ENCODE assay signal across 24 cellular contexts in the genomic region with DNA sequence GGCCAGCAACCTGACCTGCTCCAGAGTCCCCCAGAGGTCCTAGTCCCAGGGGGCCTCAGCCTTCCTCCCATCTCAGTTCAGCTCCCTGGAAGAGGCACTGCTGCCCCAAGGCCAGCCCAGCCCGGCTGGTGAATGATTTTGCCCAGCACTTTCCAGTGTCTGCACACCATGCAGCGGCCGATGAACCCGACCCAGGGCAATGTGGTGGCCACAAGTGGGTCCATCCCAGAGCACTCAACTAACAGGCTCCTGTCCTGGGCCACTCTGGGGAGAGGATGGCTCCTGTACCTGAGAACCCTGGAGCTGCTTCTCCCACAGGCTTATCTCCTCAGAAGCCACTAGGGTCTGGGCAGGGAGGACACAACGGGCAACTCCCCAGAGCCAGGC. TPM values are rescaled to one million over a fixed set of nuclear protein-coding genes. Genes with fewer than 3 reads are reported as not detected.
A peak's percentile ranks its signal among the peaks of the same experiment; 100 is the strongest.
DNase-seq lines count a peak whose midpoint lies in the region; ATAC-seq and TF ChIP-seq lines count a peak whose summit lies in the region.
"Had no signal": no experiment of that assay in that cellular context is flagged by ENCODE, and none has a peak within 500 bp of the region (broad histone marks: within the 10 kb centered on the region; RNA-seq: fewer than 3 reads in every experiment).

No MANE protein-coding gene starts in this region.

- in situ Hi-C loops in IMR-90 (cut with MboI; ENCODE audit: low sequenced_read_pairs), result loop anchor here (5.0 kb wide), 2 partner anchors 57 to 367 kb away; partner anchors contain the start of gene SCAP

- no peak overlapping the region for H2BK120ac ChIP-seq in IMR-90 (ENCODE audit: low read depth, low read length)

- no peak for TF ChIP-seq POLR2A in IMR-90 (IDR thresholded peaks at IDR 0.05; ENCODE audit: low read depth, low read length)

- H3K4ac ChIP-seq in IMR-90 (ENCODE audit: low read depth, low read length), result no peak overlapping the region

- no peak overlapping the region for H3K27ac ChIP-seq in IMR-90 (ENCODE audit: insufficient read depth, low read length)
- peak overlapping the region in 33 of 59 donors; percentile 3 to 91 (median 75) for H3K27ac ChIP-seq in dorsolateral prefrontal cortex
- H3K27ac ChIP-seq: A549, C4-2B, HL-60 had no signal

- TF ChIP-seq CTCF in IMR-90 (conservative IDR thresholded peaks at IDR 0.05; ENCODE audit: low read depth, low read length) (no peak), dorsolateral prefrontal cortex (IDR thresholded peaks at IDR 0.05 in 54 of 56, conservative IDR thresholded peaks at IDR 0.05 in 2 of 56; ENCODE audit: low read depth in 1 of 56, partially characterized antibody in 56 of 56) (no peak), progenitor cell of endocrine pancreas (IDR thresholded peaks at IDR 0.05; ENCODE audit: unreplicated experiment) (no peak), nephron progenitor cell (IDR thresholded peaks at IDR 0.05) (no peak)

- no peak overlapping the region for H2BK20ac ChIP-seq in IMR-90 (ENCODE audit: low read depth, low read length)

- H3K4me3 ChIP-seq in IMR-90 (ENCODE audit: insufficient read depth, low read depth, low read length) (no peak overlapping the region), dorsolateral prefrontal cortex (no peak overlapping the region)
- H3K4me3 ChIP-seq: A549, K562 had no signal

- peaks cover 12% of the 10 kb centered on the region for H4K20me1 ChIP-seq in IMR-90 (ENCODE audit: insufficient read depth, low read length)

- no peak overlapping the region for H3K18ac ChIP-seq in IMR-90 (ENCODE audit: low read depth, low read length)

- H3K4me1 Mint-ChIP-seq in activated T-cell treated with anti-CD3 and anti-CD28 coated beads, Interleukin-2, amount 50 U/mL, for 24 hours (ENCODE audit: low read depth), result peaks cover 23% of the 10 kb centered on the region
- peaks cover 13% of the 10 kb centered on the region for H3K4me1 Mint-ChIP-seq in activated T-cell treated with anti-CD3 and anti-CD28 coated beads, Interleukin-2, amount 50 U/mL, for 72 hours (ENCODE audit: low read depth)
- H3K4me1 Mint-ChIP-seq in progenitor cell of endocrine pancreas (ENCODE audit: low read depth), result peaks cover 8% of the 10 kb centered on the region
- peaks cover 17% of the 10 kb centered on the region for H3K4me1 Mint-ChIP-seq in nephron progenitor cell

- no peak overlapping the region for H3K4me3 Mint-ChIP-seq in activated T-cell treated with anti-CD3 and anti-CD28 coated beads, Interleukin-2, amount 50 U/mL, for 24 hours
- no peak overlapping the region for H3K4me3 Mint-ChIP-seq in activated T-cell treated with anti-CD3 and anti-CD28 coated beads, Interleukin-2, amount 50 U/mL, for 72 hours
- no peak overlapping the region for H3K4me3 Mint-ChIP-seq in progenitor cell of endocrine pancreas (ENCODE audit: low read depth)
- H3K4me3 Mint-ChIP-seq in nephron progenitor cell, result no peak overlapping the region
- H3K4me3 Mint-ChIP-seq: CD8-positive, alpha-beta memory T cell had no signal

- H3K79me1 ChIP-seq in IMR-90 (ENCODE audit: low read depth in 1 of 2, low read length in 2 of 2), result peaks cover 4 to 22% of the 10 kb centered on the region in 2 experiments; a peak in 2 of 4 replicates

- no peak overlapping the region for H2BK15ac ChIP-seq in IMR-90 (ENCODE audit: low read depth, low read length)

- no peak overlapping the region for H3K4me2 ChIP-seq in IMR-90 (ENCODE audit: low read depth, low read length)
- H3K4me2 ChIP-seq: A549 had no signal

- no peak overlapping the region for H4K5ac ChIP-seq in IMR-90 (ENCODE audit: low read depth, low read length)

- BruUV-seq in IMR-90 (replicated peaks; lab: Mats Ljungman, UMichigan), result no TSS peak

- POLR2A ChIA-PET in IMR-90 (lab: Charles Lee; ENCODE audit: unreplicated experiment), result no interaction called here

- dilution Hi-C loops in IMR-90 (cut with HindIII; ENCODE audit: low sequenced_read_pairs, unreplicated experiment), result no loop called here

- H3K27me3 Mint-ChIP-seq in activated T-cell treated with anti-CD3 and anti-CD28 coated beads, Interleukin-2, amount 50 U/mL, for 24 hours, result no peaks in the 10 kb centered on the region
- H3K27me3 Mint-ChIP-seq in activated T-cell treated with anti-CD3 and anti-CD28 coated beads, Interleukin-2, amount 50 U/mL, for 72 hours (ENCODE audit: low read depth), result no peaks in the 10 kb centered on the region
- H3K27me3 Mint-ChIP-seq in progenitor cell of endocrine pancreas (no peaks in the 10 kb centered on the region), nephron progenitor cell (ENCODE audit: low read depth, poor library complexity) (no peaks in the 10 kb centered on the region)

- H3K9me3 Mint-ChIP-seq in activated T-cell treated with anti-CD3 and anti-CD28 coated beads, Interleukin-2, amount 50 U/mL, for 24 hours, result no peaks in the 10 kb centered on the region
- H3K9me3 Mint-ChIP-seq in activated T-cell treated with anti-CD3 and anti-CD28 coated beads, Interleukin-2, amount 50 U/mL, for 72 hours, result no peaks in the 10 kb centered on the region
- H3K9me3 Mint-ChIP-seq in progenitor cell of endocrine pancreas (ENCODE audit: low read depth) (no peaks in the 10 kb centered on the region), nephron progenitor cell (no peaks in the 10 kb centered on the region)
- H3K9me3 Mint-ChIP-seq: CD8-positive, alpha-beta memory T cell had no signal

- no peak overlapping the region for H4K91ac ChIP-seq in IMR-90 (ENCODE audit: insufficient read depth, low read depth, low read length)

- no peaks in the 10 kb centered on the region for H3K27me3 ChIP-seq in IMR-90 (ENCODE audit: control insufficient read depth, insufficient read depth, low read length)
- no peaks in the 10 kb centered on the region for H3K27me3 ChIP-seq in dorsolateral prefrontal cortex

- no peak overlapping the region for H4K8ac ChIP-seq in IMR-90 (ENCODE audit: low read depth in 2 of 2, low read length in 2 of 2)

- H3K14ac ChIP-seq in IMR-90 (replicated peaks; ENCODE audit: low read depth, low read length), result no peak overlapping the region

- no CpG with 5 or more reads among the region's 5 CpGs for WGBS in IMR-90 (ENCODE audit: extremely low coverage in 2 of 2, insufficient read length in 1 of 2), 2 experiments

- no peak overlapping the region for H3K23ac ChIP-seq in IMR-90 (ENCODE audit: low read depth, low read length)

- no peak overlapping the region for H2AFZ ChIP-seq in IMR-90 (replicated peaks; ENCODE audit: low read length, poor library complexity)

- H3K9me1 ChIP-seq in IMR-90 (ENCODE audit: insufficient read depth, low read length), result peaks cover 13% of the 10 kb centered on the region

- H2AK5ac ChIP-seq in IMR-90 (ENCODE audit: low read depth, low read length), result no peak overlapping the region

- DNase-seq in activated T-cell treated with anti-CD3 and anti-CD28 coated beads, Interleukin-2, amount 50 U/mL, for 24 hours, result no peak
- no peak for DNase-seq in activated T-cell treated with anti-CD3 and anti-CD28 coated beads, Interleukin-2, amount 50 U/mL, for 72 hours
- DNase-seq in IMR-90 (no peak), dorsolateral prefrontal cortex (no peak), progenitor cell of endocrine pancreas (ENCODE audit: low spot score, unreplicated experiment) (no peak), nephron progenitor cell (no peak)
- no peak for DNase-seq in stimulated activated CD4-positive, alpha-beta T cell treated with anti-CD3 and anti-CD28 coated beads, Interleukin-12 subunit alpha, Interleukin-12 subunit beta, amount 100 ng/mL, for 4 hours
- DNase-seq: CD8-positive, alpha-beta memory T cell; DMS79 treated with DMSO at 0.1 percent for 48 hours; GF-D8; HCEC 1CT; NCI-H1105 treated with DMSO at 0.1 percent for 48 hours; NCI-H146; NCI-H1930; NCI-H446; NCI-H524 treated with DMSO at 0.1 percent for 48 hours; NCI-H774; SHP77 treated with DMSO at 0.1 percent for 48 hours; SW 1271 had no signal

- H3K56ac ChIP-seq in IMR-90 (ENCODE audit: extremely low read depth, insufficient read depth, low read length), result no peak overlapping the region

- H2BK5ac ChIP-seq in IMR-90 (ENCODE audit: low read depth, low read length, poor library complexity, severe bottlenecking), result no peak overlapping the region

- H3K36me3 ChIP-seq in IMR-90 (ENCODE audit: control insufficient read depth, insufficient read depth, low read length), result peaks cover 37% of the 10 kb centered on the region

- no peak overlapping the region for H3K9ac ChIP-seq in IMR-90 (ENCODE audit: low read depth, low read length)

- no peak for TF ChIP-seq RAD21 in IMR-90 (IDR thresholded peaks at IDR 0.05; ENCODE audit: low read length)

- peaks cover 8% of the 10 kb centered on the region; the same call in 1 of the 2 replicates for H3K4me1 ChIP-seq in IMR-90 (ENCODE audit: control insufficient read depth, insufficient read depth, low read length)

- no peaks in the 10 kb centered on the region for H3K9me3 ChIP-seq in IMR-90 (ENCODE audit: control insufficient read depth, insufficient read depth, low read length)
- H3K9me3 ChIP-seq: A549 had no signal

- intact Hi-C loops in IMR-90 (cut with micrococcal nuclease) (no loop called here), dorsolateral prefrontal cortex (cut with DNase I) (loop anchor here (2.0 to 5.0 kb wide), 3 partner anchors 57 to 382 kb away; partner anchors contain the start of genes DHX30 (in 1 of the 2) and SCAP (in 1 of the 2))

- no peak for ATAC-seq in activated T-cell treated with anti-CD3 and anti-CD28 coated beads, Interleukin-2, amount 50 U/mL, for 72 hours (replicated peaks in 1 of 2)
- ATAC-seq in IMR-90 (ENCODE audit: low read depth), result no peak
- ATAC-seq in HG03457 (IDR thresholded peaks at IDR 0.05; ENCODE audit: unreplicated experiment), result no peak
- ATAC-seq: K562 had no signal

- peaks cover 73% of the 10 kb centered on the region for H3K36me3 Mint-ChIP-seq in activated T-cell treated with anti-CD3 and anti-CD28 coated beads, Interleukin-2, amount 50 U/mL, for 24 hours (ENCODE audit: low read depth)
- H3K36me3 Mint-ChIP-seq in activated T-cell treated with anti-CD3 and anti-CD28 coated beads, Interleukin-2, amount 50 U/mL, for 72 hours (ENCODE audit: insufficient read depth in 2 of 2), result peaks cover 3 to 8% of the 10 kb centered on the region in 2 donors
- peaks cover 20% of the 10 kb centered on the region for H3K36me3 Mint-ChIP-seq in progenitor cell of endocrine pancreas (ENCODE audit: insufficient read depth)
- H3K36me3 Mint-ChIP-seq in nephron progenitor cell (ENCODE audit: low read depth), result peaks cover 29% of the 10 kb centered on the region

- H3K27ac Mint-ChIP-seq in activated T-cell treated with anti-CD3 and anti-CD28 coated beads, Interleukin-2, amount 50 U/mL, for 24 hours, result peak overlapping the region; percentile 77
- H3K27ac Mint-ChIP-seq in activated T-cell treated with anti-CD3 and anti-CD28 coated beads, Interleukin-2, amount 50 U/mL, for 72 hours, result no peak overlapping the region
- H3K27ac Mint-ChIP-seq in progenitor cell of endocrine pancreas, result peak overlapping the region; percentile 59
- H3K27ac Mint-ChIP-seq in nephron progenitor cell, result no peak overlapping the region

- peak overlapping the region; percentile 42 for H2AK9ac ChIP-seq in IMR-90 (replicated peaks; ENCODE audit: low read depth, low read length, poor library complexity)

- CTCF ChIA-PET in IMR-90 (lab: Yijun Ruan, JAX), result no interaction called here

RNA-seq across cellular contexts. Expression of gene PTPN23, which starts 39.2 kb away (rescaled TPM):
- total RNA-seq in activated T-cell treated with anti-CD3 and anti-CD28 coated beads, Interleukin-2, amount 50 U/mL, for 72 hours, result 10 to 100 TPM; 24.1 to 38.8 TPM
- total RNA-seq in IMR-90 (2012; rRNA removed), result 4.4 and 4.5 TPM in 2 replicates
- 13.9 and 15.1 TPM in 2 replicates for polyA plus RNA-seq in IMR-90 (2012; rRNA removed)
- 7.3 and 8.9 TPM in 2 replicates for polyA plus RNA-seq in IMR-90 (2012; cell fraction: cytosol; rRNA removed)
- polyA plus RNA-seq in IMR-90 (2012; cell fraction: nucleus; rRNA removed; ENCODE audit: low replicate concordance), result 33.7 and 64.5 TPM in 2 replicates
- total RNA-seq in dorsolateral prefrontal cortex, result 10 to 100 TPM; 40.8 to 75.9 (median 53.6) TPM
- total RNA-seq in progenitor cell of endocrine pancreas, result 68.7 and 71.4 TPM in 2 replicates

RNA-seq across cellular contexts. Expression of gene SCAP, which starts 55.7 kb away (rescaled TPM):
- 10 to 100 TPM; 57.3 to 60.4 TPM for total RNA-seq in activated T-cell treated with anti-CD3 and anti-CD28 coated beads, Interleukin-2, amount 50 U/mL, for 72 hours
- total RNA-seq in IMR-90 (2012; rRNA removed) (30.8 and 34.6 TPM in 2 replicates), dorsolateral prefrontal cortex (100 to 1,000 TPM in 28 of 120 experiments, 10 to 100 TPM in 92; 68.4 to 123 (median 92.0) TPM), progenitor cell of endocrine pancreas (140 TPM in 2 replicates)
- 25.3 and 27.8 TPM in 2 replicates for polyA plus RNA-seq in IMR-90 (2012; rRNA removed)
- polyA plus RNA-seq in IMR-90 (2012; cell fraction: cytosol; rRNA removed), result 18.6 and 28.9 TPM in 2 replicates
- polyA plus RNA-seq in IMR-90 (2012; cell fraction: nucleus; rRNA removed; ENCODE audit: low replicate concordance), result 44.0 and 90.8 TPM in 2 replicates

Comparison
In these comparisons a context has a peak if more than half of its experiments do, and no peak if none do; other contexts are left out.
1. H3K27ac Mint-ChIP-seq: peak in activated T-cell treated with anti-CD3 and anti-CD28 coated beads, Interleukin-2, amount 50 U/mL, for 24 hours (single experiment) and progenitor cell of endocrine pancreas (single experiment); none in activated T-cell treated with anti-CD3 and anti-CD28 coated beads, Interleukin-2, amount 50 U/mL, for 72 hours (single experiment) and nephron progenitor cell (single experiment).